In genomic region chr1:227732586-227733308, GRCh38 we compare ENCODE assay signal across 17 cellular contexts. TPM values are rescaled to one million over a fixed set of nuclear protein-coding genes. Genes with fewer than 3 reads are reported as not detected.
DNase-seq lines count a peak whose midpoint lies in the region; ATAC-seq and TF ChIP-seq lines count a peak whose summit lies in the region.
"Had no signal": no experiment of that assay in that cellular context is flagged by ENCODE, and none has a peak within 500 bp of the region (broad histone marks: within the 10 kb centered on the region; RNA-seq: fewer than 3 reads in every experiment).

No MANE protein-coding gene starts in this region.

- peaks cover 59% of the 10 kb centered on the region for H3K4me1 Mint-ChIP-seq in CD4-positive, alpha-beta T cell (ENCODE audit: low read depth)
- H3K4me1 Mint-ChIP-seq in activated naive CD8-positive, alpha-beta T cell (ENCODE audit: low read depth), result peaks cover 34% of the 10 kb centered on the region
- H3K4me1 Mint-ChIP-seq in natural killer cell, result peaks cover 27 to 50% of the 10 kb centered on the region in 2 donors

- H3K27me3 ChIP-seq in BLaER1 (no peaks in the 10 kb centered on the region), colonic mucosa (no peaks in the 10 kb centered on the region)
- H3K27me3 ChIP-seq in CD4-positive, alpha-beta T cell (ENCODE audit: control insufficient read depth, insufficient read depth, low read length), result no peaks in the 10 kb centered on the region
- H3K27me3 ChIP-seq: cardiac muscle cell, transverse colon had no signal

- H3K4me3 ChIP-seq in BLaER1, result no peak overlapping the region
- no peak overlapping the region for H3K4me3 ChIP-seq in colonic mucosa
- H3K4me3 ChIP-seq: cardiac muscle cell, transverse colon had no signal

- H3K9ac ChIP-seq in BLaER1 (no peak overlapping the region), colonic mucosa (ENCODE audit: low read depth in 2 of 2, low read length in 2 of 2) (no peak overlapping the region)

- H3K9me3 ChIP-seq in BLaER1, result no peaks in the 10 kb centered on the region
- H3K9me3 ChIP-seq in CD4-positive, alpha-beta T cell (ENCODE audit: control insufficient read depth, low read length), result no peaks in the 10 kb centered on the region
- H3K9me3 ChIP-seq in colonic mucosa, result no peaks in the 10 kb centered on the region
- H3K9me3 ChIP-seq: transverse colon had no signal

- H3K4me2 ChIP-seq in BLaER1, result peak overlapping the region; percentile 95; the same call in 1 of the 2 replicates

- H3K36me3 Mint-ChIP-seq in CD4-positive, alpha-beta T cell (ENCODE audit: low read depth), result peaks cover 8% of the 10 kb centered on the region
- no peaks in the 10 kb centered on the region for H3K36me3 Mint-ChIP-seq in activated naive CD8-positive, alpha-beta T cell
- no peaks in the 10 kb centered on the region for H3K36me3 Mint-ChIP-seq in natural killer cell
- H3K36me3 Mint-ChIP-seq: activated naive CD8-positive, alpha-beta T cell treated with anti-CD3 and anti-CD28 coated beads, Interleukin-2, amount 10 ng/mL, durations not matched to agents 7 days and 5 days had no signal

- no peak overlapping the region for H3K27ac ChIP-seq in BLaER1
- no peak overlapping the region for H3K27ac ChIP-seq in CD4-positive, alpha-beta T cell (ENCODE audit: low read depth, low read length)
- no peak overlapping the region for H3K27ac ChIP-seq in colonic mucosa
- H3K27ac ChIP-seq: cardiac muscle cell, transverse colon had no signal

- intact Hi-C loops in CD4-positive, alpha-beta T cell (cut with DNase I, micrococcal nuclease), result loop anchor here in 1 of 2 experiments (5.0 to 10.0 kb wide), 4 partner anchors 170 to 1892 kb away; partner anchors contain the start of genes C1orf35, MRPL55, TAF5L and URB2
- intact Hi-C loops in natural killer cell (cut with micrococcal nuclease), result no loop called here
- intact Hi-C loops in colonic mucosa (cut with DNase I), result loop anchor here (10.0 kb wide), 1 partner anchor 168 kb away; the partner anchor contains the start of gene ZNF678

- no peak for DNase-seq in CD4-positive, alpha-beta T cell
- DNase-seq in natural killer cell, result no peak
- no peak for DNase-seq in NK-92 (lab: John Stamatoyannopoulos, UW; ENCODE audit: unreplicated experiment)
- DNase-seq in colonic mucosa, result no peak
- no peak for DNase-seq in cerebellar nuclear complex (lab: John Stamatoyannopoulos, UW)
- DNase-seq: activated naive CD8-positive, alpha-beta T cell treated with anti-CD3 and anti-CD28 coated beads, Interleukin-2, amount 10 ng/mL, durations not matched to agents 7 days and 5 days; C1 segment of cervical spinal cord; DMS79 treated with DMSO at 0.1 percent for 48 hours; effector CD8-positive, alpha-beta T cell; midbrain; NCI-H69; OCI-M1; stimulated activated CD4-positive, alpha-beta T cell treated with anti-CD3 and anti-CD28 coated beads, Interleukin-4, amount 100 ng/mL, for 4 hours; transverse colon had no signal

- H3K36me3 ChIP-seq in BLaER1, result peaks cover 35% of the 10 kb centered on the region
- H3K36me3 ChIP-seq in colonic mucosa, result peaks cover 13% of the 10 kb centered on the region
- H3K36me3 ChIP-seq: transverse colon had no signal

- peaks cover 59% of the 10 kb centered on the region for H3K4me1 ChIP-seq in BLaER1
- H3K4me1 ChIP-seq in colonic mucosa, result peaks cover 18% of the 10 kb centered on the region

- H4K20me1 ChIP-seq in BLaER1, result peaks cover 80% of the 10 kb centered on the region

- peak overlapping the region; percentile 92 for H3K4me3 Mint-ChIP-seq in CD4-positive, alpha-beta T cell
- H3K4me3 Mint-ChIP-seq in activated naive CD8-positive, alpha-beta T cell, result peak overlapping the region; percentile 17
- peak overlapping the region; percentile 63 for H3K4me3 Mint-ChIP-seq in natural killer cell

- TF ChIP-seq CTCF in CD4-positive, alpha-beta T cell (IDR thresholded peaks at IDR 0.05), result no peak
- no peak for TF ChIP-seq CTCF in natural killer cell (IDR thresholded peaks at IDR 0.05)
- TF ChIP-seq CTCF in colonic mucosa (IDR thresholded peaks at IDR 0.05), result no peak

- ATAC-seq in CD4-positive, alpha-beta T cell (ENCODE audit: poor library complexity), result no peak
- ATAC-seq in natural killer cell, result no peak

- no peaks in the 10 kb centered on the region for H3K9me3 Mint-ChIP-seq in CD4-positive, alpha-beta T cell
- no peaks in the 10 kb centered on the region for H3K9me3 Mint-ChIP-seq in activated naive CD8-positive, alpha-beta T cell (ENCODE audit: low read depth)
- no peaks in the 10 kb centered on the region for H3K9me3 Mint-ChIP-seq in natural killer cell
- H3K9me3 Mint-ChIP-seq: activated naive CD8-positive, alpha-beta T cell treated with anti-CD3 and anti-CD28 coated beads, Interleukin-2, amount 10 ng/mL, durations not matched to agents 7 days and 5 days had no signal

- H3K27ac Mint-ChIP-seq in CD4-positive, alpha-beta T cell, result no peak overlapping the region
- no peak overlapping the region for H3K27ac Mint-ChIP-seq in activated naive CD8-positive, alpha-beta T cell
- H3K27ac Mint-ChIP-seq in natural killer cell, result no peak overlapping the region

- peaks cover 4% of the 10 kb centered on the region for H3K27me3 Mint-ChIP-seq in CD4-positive, alpha-beta T cell
- no peaks in the 10 kb centered on the region for H3K27me3 Mint-ChIP-seq in activated naive CD8-positive, alpha-beta T cell
- H3K27me3 Mint-ChIP-seq in natural killer cell (ENCODE audit: low read depth in 2 of 2), result no peaks in the 10 kb centered on the region

- CTCF ChIA-PET in CD4-positive, alpha-beta T cell (lab: Charles Lee), result interaction anchor here (1.6 kb wide), 1 partner anchor 433 kb away, joined by 3 read pairs; the partner anchor contains the start of gene IBA57

- POLR2A ChIA-PET in CD4-positive, alpha-beta T cell (lab: Charles Lee), result no interaction called here

RNA-seq across cellular contexts. Expression of gene JMJD4, which starts 2.4 kb away (rescaled TPM):
- 10 to 100 TPM; 11.4 to 11.9 TPM for total RNA-seq in CD4-positive, alpha-beta T cell
- 10 to 100 TPM in 2 of 3 donors, 1 to 10 TPM in 1; 8.8 to 12.4 (median 12.3) TPM for total RNA-seq in natural killer cell
- 10 to 100 TPM in 1 of 2 donors, 1 to 10 TPM in 1; 9.0 to 16.0 TPM for total RNA-seq in colonic mucosa

RNA-seq across cellular contexts. Expression of gene SNAP47, which starts 2.5 kb away (rescaled TPM):
- 10 to 100 TPM; 12.8 to 14.0 TPM for total RNA-seq in CD4-positive, alpha-beta T cell
- 10 to 100 TPM; 19.0 to 24.2 (median 23.1) TPM for total RNA-seq in natural killer cell
- total RNA-seq in colonic mucosa, result 10 to 100 TPM; 19.0 to 28.0 TPM

Comparison
In these comparisons a context has a peak if more than half of its experiments do, and no peak if none do; other contexts are left out.
1. H3K4me3 Mint-ChIP-seq: peak in every context shown above with its lines; median percentile 92 in CD4-positive, alpha-beta T cell; 63 in natural killer cell; 17 in activated naive CD8-positive, alpha-beta T cell.